In genomic region chr20:2713285-2713684, GRCh38 we compare ENCODE assay signal across 9 cellular contexts. TPM values are rescaled to one million over a fixed set of nuclear protein-coding genes. Genes with fewer than 3 reads are reported as not detected.
DNase-seq lines count a peak whose midpoint lies in the region; ATAC-seq and TF ChIP-seq lines count a peak whose summit lies in the region.
"Had no signal": no experiment of that assay in that cellular context is flagged by ENCODE, and none has a peak within 500 bp of the region (broad histone marks: within the 10 kb centered on the region; RNA-seq: fewer than 3 reads in every experiment).

No MANE protein-coding gene starts in this region.

- WGBS in neuronal stem cell (ENCODE audit: extremely low coverage in 2 of 2, insufficient read length in 2 of 2, insufficient replicate concordance in 1 of 2), 2 donors = no CpG with 5 or more reads among the region's 3 CpGs
- 37 to 45% methylated on average over 3 of the region's 3 CpGs for WGBS in testis, 2 donors

- H2BK15ac ChIP-seq in neuronal stem cell (ENCODE audit: low read length) = no peak overlapping the region

- no peak overlapping the region for H4K91ac ChIP-seq in neuronal stem cell (ENCODE audit: low read depth, low read length, poor library complexity)

- no peak overlapping the region for H2AFZ ChIP-seq in neuronal stem cell (ENCODE audit: low read length)

- H3K18ac ChIP-seq in neuronal stem cell (ENCODE audit: low read length) = no peak overlapping the region

- no peak overlapping the region for H3K9ac ChIP-seq in neuronal stem cell (ENCODE audit: low read depth, low read length, poor library complexity)

- intact Hi-C loops in Right ventricle myocardium superior (cut with DNase I) = no loop called here
- intact Hi-C loops in testis (cut with DNase I; ENCODE audit: low total_unique reads) = no loop called here
- intact Hi-C loops in head of caudate nucleus (cut with DNase I) = no loop called here

- no peak overlapping the region for H3K4me3 ChIP-seq in right atrium auricular region
- no peak overlapping the region for H3K4me3 ChIP-seq in neuronal stem cell (ENCODE audit: low read length in 2 of 2)
- no peak overlapping the region for H3K4me3 ChIP-seq in testis
- H3K4me3 ChIP-seq: MG63 had no signal

- H2AK5ac ChIP-seq in neuronal stem cell (ENCODE audit: low read depth, low read length) = no peak overlapping the region

- peak; percentile 13 for DNase-seq in right atrium auricular region (ENCODE audit: low spot score)
- no peak for DNase-seq in Right ventricle myocardium superior
- DNase-seq in NCI-H1105 treated with DMSO at 0.1 percent for 48 hours (lab: John Stamatoyannopoulos, UW) = peak; percentile 26
- DNase-seq in effector memory CD8-positive, alpha-beta T cell = no peak
- DNase-seq in neuronal stem cell (ENCODE audit: low spot score) = no peak
- DNase-seq in testis = no peak
- no peak for DNase-seq in head of caudate nucleus
- no peak for DNase-seq in NK-92 (lab: John Stamatoyannopoulos, UW; ENCODE audit: unreplicated experiment)
- DNase-seq: MG63 had no signal

- H3K79me1 ChIP-seq in neuronal stem cell (ENCODE audit: low read depth, low read length) = no peaks in the 10 kb centered on the region

- no peaks in the 10 kb centered on the region for H3K27me3 ChIP-seq in right atrium auricular region
- H3K27me3 ChIP-seq in neuronal stem cell (ENCODE audit: control insufficient read depth in 3 of 3, insufficient read depth in 3 of 3, low read depth in 1 of 3, low read length in 3 of 3) = peaks cover 0 to 3% (median 0%) of the 10 kb centered on the region in 3 experiments
- no peaks in the 10 kb centered on the region for H3K27me3 ChIP-seq in testis
- H3K27me3 ChIP-seq: MG63 had no signal

- H3K9me3 ChIP-seq in right atrium auricular region (peaks cover 0 to 16% of the 10 kb centered on the region in 2 donors), neuronal stem cell (replicated peaks in 1 of 2; ENCODE audit: control insufficient read depth in 2 of 2, insufficient read depth in 1 of 2, low read depth in 1 of 2, low read length in 2 of 2) (no peaks in the 10 kb centered on the region), testis (no peaks in the 10 kb centered on the region)
- H3K9me3 ChIP-seq: MG63 had no signal

- H3K36me3 ChIP-seq in right atrium auricular region = no peaks in the 10 kb centered on the region
- no peaks in the 10 kb centered on the region for H3K36me3 ChIP-seq in neuronal stem cell (replicated peaks in 1 of 2; ENCODE audit: control insufficient read depth in 2 of 2, insufficient read depth in 2 of 2, low read length in 2 of 2)
- H3K36me3 ChIP-seq in testis (ENCODE audit: low read depth, missing control alignments) = no peaks in the 10 kb centered on the region
- H3K36me3 ChIP-seq: MG63 had no signal

- H3K23ac ChIP-seq in neuronal stem cell (ENCODE audit: low read depth, low read length, poor library complexity) = no peak overlapping the region

- H3K27me3 Mint-ChIP-seq in effector memory CD8-positive, alpha-beta T cell = peaks cover 5 to 8% of the 10 kb centered on the region in 2 donors

- H2BK120ac ChIP-seq in neuronal stem cell (ENCODE audit: low read depth, low read length) = no peak overlapping the region

- no peak overlapping the region for H4K8ac ChIP-seq in neuronal stem cell (ENCODE audit: low read depth, low read length)

- H3K27ac ChIP-seq in right atrium auricular region (no peak overlapping the region), neuronal stem cell (replicated peaks; ENCODE audit: low read length) (no peak overlapping the region), testis (no peak overlapping the region)

- no peak overlapping the region for H2BK12ac ChIP-seq in neuronal stem cell (ENCODE audit: low read length)

- H3K4me1 ChIP-seq in right atrium auricular region (no peaks in the 10 kb centered on the region), neuronal stem cell (ENCODE audit: control insufficient read depth in 2 of 2, insufficient read depth in 1 of 2, low read depth in 1 of 2, low read length in 2 of 2) (peaks cover 0 to 4% of the 10 kb centered on the region in 2 donors), testis (no peaks in the 10 kb centered on the region)

- TF ChIP-seq POLR2A in testis (IDR thresholded peaks at IDR 0.05) = no peak

- H2BK5ac ChIP-seq in neuronal stem cell (ENCODE audit: low read length) = no peak overlapping the region

- H3K4me1 Mint-ChIP-seq in effector memory CD8-positive, alpha-beta T cell (ENCODE audit: low read depth in 2 of 2) = no peaks in the 10 kb centered on the region

- H3K4ac ChIP-seq in neuronal stem cell (ENCODE audit: low read length) = no peak overlapping the region

- no peak overlapping the region for H3K4me3 Mint-ChIP-seq in effector memory CD8-positive, alpha-beta T cell

- no peak overlapping the region for H3K14ac ChIP-seq in neuronal stem cell (ENCODE audit: low read length)

- H3K4me2 ChIP-seq in neuronal stem cell (ENCODE audit: insufficient read depth, low read length, poor library complexity, severe bottlenecking) = no peak overlapping the region

- no peaks in the 10 kb centered on the region for H3K9me3 Mint-ChIP-seq in effector memory CD8-positive, alpha-beta T cell

- TF ChIP-seq CTCF in right atrium auricular region (IDR thresholded peaks at IDR 0.05) (no peak), testis (IDR thresholded peaks at IDR 0.05) (no peak)

- H3K27ac Mint-ChIP-seq in effector memory CD8-positive, alpha-beta T cell = no peak overlapping the region

- ATAC-seq in Right ventricle myocardium superior (ENCODE audit: poor library complexity) = no peak
- peak; percentile 66 for ATAC-seq in effector memory CD8-positive, alpha-beta T cell (replicated peaks)

- H3K36me3 Mint-ChIP-seq in effector memory CD8-positive, alpha-beta T cell (ENCODE audit: insufficient read depth) = no peaks in the 10 kb centered on the region

RNA-seq across cellular contexts. Expression of gene EBF4, which starts 20.7 kb away (rescaled TPM):
- total RNA-seq in right atrium auricular region (1 to 10 TPM; 2.5 to 8.5 TPM), Right ventricle myocardium superior (2.9 TPM), testis (10 to 100 TPM in 1 of 2 donors, 1 to 10 TPM in 1; 7.4 to 14.2 TPM)
- 19.6 TPM for polyA plus RNA-seq in neuronal stem cell (2013, experiment 1 of 2)
- 17.3 TPM for polyA plus RNA-seq in neuronal stem cell (2013, experiment 2 of 2)
- 6.1 TPM for polyA plus RNA-seq in testis (ENCODE audit: insufficient read depth, low read depth, low replicate concordance)

RNA-seq across cellular contexts. Expression of gene IDH3B, which starts 49.3 kb away (rescaled TPM):
- total RNA-seq in right atrium auricular region = 100 to 1,000 TPM; 145 to 217 TPM
- total RNA-seq in Right ventricle myocardium superior = 277 TPM
- polyA plus RNA-seq in neuronal stem cell (2013, experiment 1 of 2) = 44.0 TPM
- 43.1 TPM for polyA plus RNA-seq in neuronal stem cell (2013, experiment 2 of 2)
- 100 to 1,000 TPM; 105 to 123 TPM for total RNA-seq in testis
- polyA plus RNA-seq in testis (ENCODE audit: insufficient read depth, low read depth, low replicate concordance) = 90.6 TPM

Comparison
In these comparisons a context has a peak if more than half of its experiments do, and no peak if none do; other contexts are left out.
1. DNase-seq: peak in right atrium auricular region (single experiment) and NCI-H1105 treated with DMSO at 0.1 percent for 48 hours (single experiment); none in Right ventricle myocardium superior (single experiment), effector memory CD8-positive, alpha-beta T cell (0 of 3), neuronal stem cell (single experiment), testis (single experiment), head of caudate nucleus (0 of 42) and NK-92 (single experiment).